ENCODE assay signal across 8 cellular contexts in the genomic region with DNA sequence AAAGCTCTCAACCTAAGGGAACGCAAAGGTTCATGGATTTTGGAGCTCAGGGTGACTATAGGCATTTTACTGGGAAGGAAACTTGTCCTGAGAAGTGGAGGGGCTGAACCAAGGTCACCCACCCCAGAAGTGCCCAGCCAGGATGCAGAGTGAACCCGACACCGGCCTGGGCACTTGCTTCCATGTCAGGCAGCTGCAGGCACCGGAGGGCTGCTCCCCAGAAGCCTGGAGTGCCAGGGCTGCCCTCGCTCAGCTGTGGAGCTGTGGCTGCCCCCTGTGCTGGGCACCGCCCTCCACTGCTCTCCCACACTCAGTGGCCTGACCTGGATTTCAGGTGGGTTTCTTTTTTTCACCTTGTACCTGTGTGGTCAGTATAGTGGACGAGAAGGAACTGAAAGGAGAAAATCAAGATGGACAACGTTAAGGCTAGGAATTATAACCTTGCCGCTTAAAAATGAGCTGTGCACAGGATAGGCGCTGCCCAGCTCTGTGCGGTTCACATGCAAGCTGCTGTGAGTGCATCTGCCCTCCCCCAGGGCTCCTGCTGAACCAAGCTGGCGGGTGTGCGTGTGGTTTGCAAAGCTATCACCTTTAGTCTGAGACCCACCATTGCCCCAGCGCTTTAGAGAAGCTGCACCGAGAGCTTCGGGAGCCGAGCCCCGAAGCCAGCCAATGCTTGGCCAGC. TPM values are rescaled to one million over a fixed set of nuclear protein-coding genes. Genes with fewer than 3 reads are reported as not detected.
A peak's percentile ranks its signal among the peaks of the same experiment; 100 is the strongest.
DNase-seq lines count a peak whose midpoint lies in the region; ATAC-seq, FAIRE-seq and TF ChIP-seq lines count a peak whose summit lies in the region.

No MANE protein-coding gene starts in this region.

- H3K27me3 Mint-ChIP-seq in activated CD8-positive, alpha-beta memory T cell treated with anti-CD3 and anti-CD28 coated beads, Interleukin-2, amount 10 ng/mL, durations not matched to agents 7 days and 5 days, result no peaks in the 10 kb centered on the region
- H3K27me3 Mint-ChIP-seq in activated CD4-positive, alpha-beta memory T cell treated with anti-CD3 and anti-CD28 coated beads, Interleukin-2, amount 10 ng/mL, durations not matched to agents 7 days and 5 days, result no peaks in the 10 kb centered on the region
- H3K27me3 Mint-ChIP-seq in stimulated activated naive B cell treated with anti-CD40 and anti-IgM and Interleukin-4, amounts not matched to agents 10 μg/mL and 1 μg/mL and 100 μg/mL, for 72 hours, result no peaks in the 10 kb centered on the region

- WGBS in heart right ventricle, 2 donors, result 64 to 79% methylated on average over 18 of the region's 18 CpGs

- no peak for DNase-seq in activated CD8-positive, alpha-beta memory T cell treated with anti-CD3 and anti-CD28 coated beads, Interleukin-2, amount 10 ng/mL, durations not matched to agents 7 days and 5 days
- no peak for DNase-seq in activated CD8-positive, alpha-beta memory T cell treated with anti-CD3 and anti-CD28 coated beads, Interleukin-2, amount 50 U/mL, for 48 hours
- DNase-seq in activated CD4-positive, alpha-beta memory T cell treated with anti-CD3 and anti-CD28 coated beads, Interleukin-2, amount 10 ng/mL, durations not matched to agents 7 days and 5 days, result no peak
- DNase-seq in heart right ventricle, result no peak
- no peak for DNase-seq in stimulated activated naive B cell treated with anti-CD40 and anti-IgM and Interleukin-4, amounts not matched to agents 10 μg/mL and 1 μg/mL and 100 μg/mL, for 72 hours
- no peak for DNase-seq in GM12892 (ENCODE audit: insufficient read length)

- peak overlapping the region; percentile 99 for H3K4me3 Mint-ChIP-seq in activated CD8-positive, alpha-beta memory T cell treated with anti-CD3 and anti-CD28 coated beads, Interleukin-2, amount 10 ng/mL, durations not matched to agents 7 days and 5 days
- H3K4me3 Mint-ChIP-seq in activated CD4-positive, alpha-beta memory T cell treated with anti-CD3 and anti-CD28 coated beads, Interleukin-2, amount 10 ng/mL, durations not matched to agents 7 days and 5 days, result peak overlapping the region; percentile 98
- peak overlapping the region; percentile 85 to 99 for H3K4me3 Mint-ChIP-seq in stimulated activated naive B cell treated with anti-CD40 and anti-IgM and Interleukin-4, amounts not matched to agents 10 μg/mL and 1 μg/mL and 100 μg/mL, for 72 hours

- H3K4me1 ChIP-seq in heart right ventricle, result peaks cover 20 to 67% (median 51%) of the 10 kb centered on the region in 9 donors

- no peak for FAIRE-seq in GM12892 (lab: Jason Lieb, UNC)

- TF ChIP-seq CTCF in heart right ventricle (IDR thresholded peaks at IDR 0.05), result no peak

- POLR2A ChIA-PET in activated CD4-positive, alpha-beta memory T cell treated with anti-CD3 and anti-CD28 coated beads, Interleukin-2, amount 10 ng/mL, durations not matched to agents 7 days and 5 days (lab: Charles Lee), result interaction anchor here (0.6 to 6.0 kb wide), 6 partner anchors 9 to 75 kb away, joined by 3 to 49 read pairs (median 4); a partner anchor contains a TSS

- H3K36me3 Mint-ChIP-seq in activated CD8-positive, alpha-beta memory T cell treated with anti-CD3 and anti-CD28 coated beads, Interleukin-2, amount 10 ng/mL, durations not matched to agents 7 days and 5 days, result peaks cover 5% of the 10 kb centered on the region
- peaks cover 15% of the 10 kb centered on the region for H3K36me3 Mint-ChIP-seq in activated CD4-positive, alpha-beta memory T cell treated with anti-CD3 and anti-CD28 coated beads, Interleukin-2, amount 10 ng/mL, durations not matched to agents 7 days and 5 days (ENCODE audit: low read depth)
- peaks cover 26 to 34% of the 10 kb centered on the region in 2 donors for H3K36me3 Mint-ChIP-seq in stimulated activated naive B cell treated with anti-CD40 and anti-IgM and Interleukin-4, amounts not matched to agents 10 μg/mL and 1 μg/mL and 100 μg/mL, for 72 hours

- ATAC-seq in activated CD8-positive, alpha-beta memory T cell treated with anti-CD3 and anti-CD28 coated beads, Interleukin-2, amount 10 ng/mL, durations not matched to agents 7 days and 5 days, result no peak
- peak in 1 of 8 donors; percentile 4 for ATAC-seq in heart right ventricle
- ATAC-seq in stimulated activated naive B cell treated with anti-CD40 and anti-IgM and Interleukin-4, amounts not matched to agents 10 μg/mL and 1 μg/mL and 100 μg/mL, for 72 hours (replicated peaks), result no peak
- ATAC-seq in GM21447 (IDR thresholded peaks at IDR 0.05; ENCODE audit: unreplicated experiment), result no peak
- no peak for ATAC-seq in HG02938 (IDR thresholded peaks at IDR 0.05; ENCODE audit: unreplicated experiment)

- intact Hi-C loops in heart right ventricle (cut with DNase I), result loop anchor here in 5 of 10 donors (5.0 to 10.0 kb wide), 5 partner anchors 59 to 213 kb away; a partner anchor contains a TSS

- CTCF ChIA-PET in activated CD8-positive, alpha-beta memory T cell treated with anti-CD3 and anti-CD28 coated beads, Interleukin-2, amount 10 ng/mL, durations not matched to agents 7 days and 5 days (lab: Charles Lee), result interaction anchor here (0.9 to 1.9 kb wide), 6 partner anchors 9 to 288 kb away, joined by 3 to 5 read pairs (median 4); a partner anchor contains a TSS
- CTCF ChIA-PET in activated CD4-positive, alpha-beta memory T cell treated with anti-CD3 and anti-CD28 coated beads, Interleukin-2, amount 10 ng/mL, durations not matched to agents 7 days and 5 days (lab: Charles Lee), result interaction anchor here (0.6 to 4.0 kb wide), 5 partner anchors 10 to 74 kb away, joined by 3 to 32 read pairs (median 3); a partner anchor contains a TSS

- no peak for TF ChIP-seq POLR2A in GM12892 (IDR thresholded peaks at IDR 0.05; ENCODE audit: low read depth, low read length)

- no peaks in the 10 kb centered on the region for H3K9me3 ChIP-seq in heart right ventricle

- peaks cover 31% of the 10 kb centered on the region for H3K4me1 Mint-ChIP-seq in activated CD8-positive, alpha-beta memory T cell treated with anti-CD3 and anti-CD28 coated beads, Interleukin-2, amount 10 ng/mL, durations not matched to agents 7 days and 5 days
- peaks cover 28% of the 10 kb centered on the region for H3K4me1 Mint-ChIP-seq in activated CD4-positive, alpha-beta memory T cell treated with anti-CD3 and anti-CD28 coated beads, Interleukin-2, amount 10 ng/mL, durations not matched to agents 7 days and 5 days
- peaks cover 25 to 40% of the 10 kb centered on the region in 2 donors for H3K4me1 Mint-ChIP-seq in stimulated activated naive B cell treated with anti-CD40 and anti-IgM and Interleukin-4, amounts not matched to agents 10 μg/mL and 1 μg/mL and 100 μg/mL, for 72 hours

- H3K9me3 Mint-ChIP-seq in activated CD8-positive, alpha-beta memory T cell treated with anti-CD3 and anti-CD28 coated beads, Interleukin-2, amount 10 ng/mL, durations not matched to agents 7 days and 5 days (ENCODE audit: low read depth), result no peaks in the 10 kb centered on the region
- H3K9me3 Mint-ChIP-seq in activated CD4-positive, alpha-beta memory T cell treated with anti-CD3 and anti-CD28 coated beads, Interleukin-2, amount 10 ng/mL, durations not matched to agents 7 days and 5 days, result no peaks in the 10 kb centered on the region
- H3K9me3 Mint-ChIP-seq in stimulated activated naive B cell treated with anti-CD40 and anti-IgM and Interleukin-4, amounts not matched to agents 10 μg/mL and 1 μg/mL and 100 μg/mL, for 72 hours, result no peaks in the 10 kb centered on the region

- H3K36me3 ChIP-seq in heart right ventricle, result peaks cover 0 to 5% (median 0%) of the 10 kb centered on the region in 9 donors

- H3K27ac ChIP-seq in heart right ventricle, result peak overlapping the region in 9 of 10 donors; percentile 13 to 98 (median 95)

- H3K4me3 ChIP-seq in heart right ventricle, result peak overlapping the region in 6 of 10 donors; percentile 1 to 100 (median 94)

- H3K27me3 ChIP-seq in heart right ventricle, result no peaks in the 10 kb centered on the region

- H3K27ac Mint-ChIP-seq in activated CD8-positive, alpha-beta memory T cell treated with anti-CD3 and anti-CD28 coated beads, Interleukin-2, amount 10 ng/mL, durations not matched to agents 7 days and 5 days, result peak overlapping the region; percentile 81
- peak overlapping the region; percentile 37 for H3K27ac Mint-ChIP-seq in activated CD4-positive, alpha-beta memory T cell treated with anti-CD3 and anti-CD28 coated beads, Interleukin-2, amount 10 ng/mL, durations not matched to agents 7 days and 5 days
- H3K27ac Mint-ChIP-seq in stimulated activated naive B cell treated with anti-CD40 and anti-IgM and Interleukin-4, amounts not matched to agents 10 μg/mL and 1 μg/mL and 100 μg/mL, for 72 hours, result no peak overlapping the region

RNA-seq across cellular contexts. Expression of a gene that starts 2.2 kb away (rescaled TPM):
- total RNA-seq in activated CD8-positive, alpha-beta memory T cell treated with anti-CD3 and anti-CD28 coated beads, Interleukin-2, amount 10 ng/mL, durations not matched to agents 7 days and 5 days, result 100 to 1,000 TPM in 1 of 2 experiments, 10 to 100 TPM in 1; 78.9 to 101 TPM
- 10 to 100 TPM; 93.4 to 96.8 TPM for total RNA-seq in activated CD4-positive, alpha-beta memory T cell treated with anti-CD3 and anti-CD28 coated beads, Interleukin-2, amount 10 ng/mL, durations not matched to agents 7 days and 5 days
- total RNA-seq in heart right ventricle, result 10 to 100 TPM; 61.3 to 96.0 (median 71.7) TPM
- polyA plus RNA-seq in heart right ventricle, result 100 to 1,000 TPM in 1 of 2 donors, 10 to 100 TPM in 1; 31.2 to 126 TPM
- polyA plus RNA-seq in GM12892 (2012; ENCODE audit: missing spikeins), result 34.2 TPM

RNA-seq across cellular contexts. Expression of a gene that starts 30.1 kb away (rescaled TPM):
- total RNA-seq in activated CD8-positive, alpha-beta memory T cell treated with anti-CD3 and anti-CD28 coated beads, Interleukin-2, amount 10 ng/mL, durations not matched to agents 7 days and 5 days, result 10 to 100 TPM; 55.0 to 62.4 TPM
- total RNA-seq in activated CD4-positive, alpha-beta memory T cell treated with anti-CD3 and anti-CD28 coated beads, Interleukin-2, amount 10 ng/mL, durations not matched to agents 7 days and 5 days, result 10 to 100 TPM; 44.9 to 48.9 TPM
- total RNA-seq in heart right ventricle, result 10 to 100 TPM; 20.2 to 57.5 (median 32.2) TPM
- 10 to 100 TPM; 10.0 to 38.1 TPM for polyA plus RNA-seq in heart right ventricle
- polyA plus RNA-seq in GM12892 (2012; ENCODE audit: missing spikeins), result 38.6 TPM
